8 cellular contexts compared by ENCODE assay signal in the genomic region with DNA sequence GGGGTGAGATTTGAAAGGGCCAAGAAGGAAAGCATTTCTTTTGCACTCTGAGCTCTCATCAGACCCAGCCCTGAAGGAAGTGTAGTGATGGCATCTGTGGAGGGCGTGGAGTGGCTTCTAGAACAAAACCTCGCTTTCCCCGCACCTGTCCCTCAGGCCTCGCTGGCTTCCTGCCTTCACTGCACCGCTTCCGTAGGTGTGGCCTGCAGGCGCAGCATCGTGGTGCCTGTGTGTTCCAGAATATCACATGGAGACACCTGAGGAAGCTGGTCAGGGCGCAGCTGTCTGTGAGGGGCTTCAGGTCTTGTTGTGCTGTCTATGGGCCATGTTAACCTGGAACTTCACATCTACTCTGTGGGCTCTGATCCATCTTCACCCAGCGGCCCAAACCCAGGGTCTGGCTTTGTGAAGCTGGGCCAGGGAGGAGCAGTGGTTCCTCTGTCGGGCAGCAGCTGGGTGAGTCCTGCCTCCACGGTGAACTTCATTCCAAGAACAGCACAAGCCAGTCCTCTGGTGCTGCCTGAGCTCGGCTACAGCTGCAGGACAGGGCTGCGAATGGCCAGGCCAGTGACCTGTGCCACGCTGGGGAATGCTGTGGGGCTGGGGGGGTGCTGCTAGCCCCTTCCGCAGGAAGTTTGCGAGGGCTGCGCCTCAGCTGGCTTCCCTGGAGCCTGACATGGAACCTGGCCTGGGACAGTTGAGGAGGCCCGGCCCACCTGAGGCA. TPM values are rescaled to one million over a fixed set of nuclear protein-coding genes. Genes with fewer than 3 reads are reported as not detected.
DNase-seq lines count a peak whose midpoint lies in the region; ATAC-seq and TF ChIP-seq lines count a peak whose summit lies in the region.

No MANE protein-coding gene starts in this region.

- TF ChIP-seq CTCF in PC-3 (conservative IDR thresholded peaks at IDR 0.05; ENCODE audit: low read depth, low read length) = no peak

- no peak overlapping the region for H3K9ac ChIP-seq in PC-3 (ENCODE audit: low read length)

- POLR2A ChIA-PET in PC-3 (lab: Charles Lee; ENCODE audit: unreplicated experiment) = no interaction called here

- no peaks in the 10 kb centered on the region for H3K27me3 ChIP-seq in PC-3 (ENCODE audit: low read length)

- CTCF ChIA-PET in PC-3 (lab: Charles Lee) = interaction anchor here (1.3 kb wide), 1 partner anchor 71 kb away, joined by 4 read pairs; no protein-coding TSS in a partner anchor

- no peaks in the 10 kb centered on the region for H4K20me1 ChIP-seq in PC-3 (ENCODE audit: low read length)

- intact Hi-C loops in PC-3 (cut with micrococcal nuclease) = no loop called here

- no TSS peak for BruUV-seq in PC-3 (replicated peaks; lab: Mats Ljungman, UMichigan)

- peaks cover 32% of the 10 kb centered on the region for H3K36me3 ChIP-seq in PC-3 (ENCODE audit: low read depth, low read length)

- peak; percentile 14 for ATAC-seq in PC-3
- no peak for ATAC-seq in HG03460 (IDR thresholded peaks at IDR 0.05; ENCODE audit: unreplicated experiment)
- no peak for ATAC-seq in HG03521 (IDR thresholded peaks at IDR 0.05; ENCODE audit: unreplicated experiment)

- H3K9me2 ChIP-seq in PC-3 (replicated peaks; ENCODE audit: low read length) = no peaks in the 10 kb centered on the region

- no peaks in the 10 kb centered on the region for H3F3A ChIP-seq in PC-3 (ENCODE audit: low read length, unreplicated experiment)

- no peak overlapping the region for H3K27ac ChIP-seq in PC-3 (ENCODE audit: low read length)

- no peaks in the 10 kb centered on the region for H3K9me3 ChIP-seq in PC-3 (ENCODE audit: low read length)

- H3K4me1 ChIP-seq in PC-3 (ENCODE audit: insufficient read depth, low read length) = peaks cover 4% of the 10 kb centered on the region; the same call in 1 of the 2 replicates

- 0 out of 2 replicates have a peak, but pooled peaks cover 3% of the 10 kb centered on the region for H3K79me2 ChIP-seq in PC-3 (ENCODE audit: low read length)

- no peak overlapping the region for H3K4me3 ChIP-seq in PC-3 (ENCODE audit: low read length)

- no peak overlapping the region for H2AFZ ChIP-seq in PC-3 (ENCODE audit: low read length)

- no peak for DNase-seq in PC-3
- DNase-seq in activated T-helper 1 cell treated with anti-CD3 and anti-CD28 coated beads, Interleukin-2, amount 50 U/mL, for 16 hours (ENCODE audit: low read depth in 1 of 2, low spot score in 1 of 2) = peak; percentile 30 to 55
- DNase-seq in iPS-NIHi11 (ENCODE audit: low spot score) = peak; percentile 11
- DNase-seq in stimulated activated CD8-positive, alpha-beta memory T cell treated with anti-CD3 and anti-CD28 coated beads, Interleukin-4, amount 100 ng/mL, for 48 hours = peak; percentile 60
- no peak for DNase-seq in NCI-H526 (lab: John Stamatoyannopoulos, UW)
- DNase-seq in kidney tubule cell (ENCODE audit: low spot score) = no peak

- no peak overlapping the region for H3K4me2 ChIP-seq in PC-3 (ENCODE audit: low read length)

RNA-seq across cellular contexts. Expression of gene DSTN, which starts 40.9 kb away (rescaled TPM):
- total RNA-seq in PC-3 (2014; rRNA removed) = 177 and 182 TPM in 2 replicates

Comparison
In these comparisons a context has a peak if more than half of its experiments do, and no peak if none do; other contexts are left out.
1. DNase-seq: peak in activated T-helper 1 cell treated with anti-CD3 and anti-CD28 coated beads, Interleukin-2, amount 50 U/mL, for 16 hours (2 of 2), iPS-NIHi11 (single experiment) and stimulated activated CD8-positive, alpha-beta memory T cell treated with anti-CD3 and anti-CD28 coated beads, Interleukin-4, amount 100 ng/mL, for 48 hours (single experiment); none in PC-3 (single experiment), NCI-H526 (0 of 2) and kidney tubule cell (single experiment).